ENCODE assay signal across 1 cellular context in genomic region chr17:42577140-42577531, GRCh38.
TF ChIP-seq lines count a peak whose summit lies in the region.

No MANE protein-coding gene starts in this region.

TF ChIP-seq in GM23338, 12 proteins besides CTCF, POLR2A, EP300 and RAD21 (continued from another document):
- TF ChIP-seq ZNF462 (CRISPR knock-in tag; IDR thresholded peaks at IDR 0.05), result no peak
- TF ChIP-seq ZNF331 (CRISPR knock-in tag; IDR thresholded peaks at IDR 0.05; ENCODE audit: low read depth), result no peak
TF ChIP-seq in GM23338: peak in this region for 0.
